In genomic region chr12:53726946-53727309, GRCh38 we compare ENCODE assay signal across 8 cellular contexts. TPM values are rescaled to one million over a fixed set of nuclear protein-coding genes. Genes with fewer than 3 reads are reported as not detected.
A peak's percentile ranks its signal among the peaks of the same experiment; 100 is the strongest.
DNase-seq lines count a peak whose midpoint lies in the region; ATAC-seq and TF ChIP-seq lines count a peak whose summit lies in the region.

No MANE protein-coding gene starts in this region.

- H3K27me3 ChIP-seq in BE2C (no peaks in the 10 kb centered on the region), liver (ENCODE audit: control insufficient read depth in 4 of 4, insufficient read depth in 4 of 4, low read length in 3 of 4) (no peaks in the 10 kb centered on the region), transverse colon (no peaks in the 10 kb centered on the region)

- no peaks in the 10 kb centered on the region for H3K36me3 ChIP-seq in BE2C
- H3K36me3 ChIP-seq in liver (ENCODE audit: control insufficient read depth in 4 of 4, insufficient read depth in 3 of 4, low read depth in 1 of 4, low read length in 3 of 4) = peaks cover 4 to 29% (median 22%) of the 10 kb centered on the region in 4 donors
- peaks cover 0 to 25% (median under 1%) of the 10 kb centered on the region in 4 donors for H3K36me3 ChIP-seq in transverse colon

- no peaks in the 10 kb centered on the region for H3K9me3 ChIP-seq in BE2C
- no peaks in the 10 kb centered on the region for H3K9me3 ChIP-seq in liver (ENCODE audit: control insufficient read depth in 4 of 4, low read length in 3 of 4)
- H3K9me3 ChIP-seq in transverse colon = no peaks in the 10 kb centered on the region

- no peaks in the 10 kb centered on the region for H3K4me1 ChIP-seq in BE2C
- H3K4me1 ChIP-seq in liver (ENCODE audit: control insufficient read depth in 4 of 4, insufficient read depth in 4 of 4, low read length in 3 of 4) = peaks cover 3 to 17% (median 9%) of the 10 kb centered on the region in 4 donors
- peaks cover 10 to 20% (median 17%) of the 10 kb centered on the region in 4 donors for H3K4me1 ChIP-seq in transverse colon

- intact Hi-C loops in transverse colon (cut with DNase I; ENCODE audit: low total_unique reads) = no loop called here

- TF ChIP-seq POLR2A in transverse colon (IDR thresholded peaks at IDR 0.05) = no peak

- in situ Hi-C loops in astrocyte of the spinal cord (cut with HindIII; ENCODE audit: low sequenced_read_pairs) (no loop called here), transverse colon (cut with MboI; ENCODE audit: low pct_ligation_motif_present in 1 of 4, low pct_unique_long_range_greater_than_20kb in 1 of 4, low sequenced_read_pairs in 3 of 4) (no loop called here)

- peak; percentile 2 for ATAC-seq in HG03439 (IDR thresholded peaks at IDR 0.05; ENCODE audit: unreplicated experiment)

- 2% methylated on average over 15 of the region's 15 CpGs for WGBS in liver
- 0 to 3% methylated on average over 3 to 15 of the region's 15 CpGs for WGBS in transverse colon (ENCODE audit: low coverage in 1 of 2), 2 donors

- H3K27ac ChIP-seq in liver (ENCODE audit: low read depth in 1 of 2, low read length in 2 of 2) (peak overlapping the region; percentile 17 to 20), transverse colon (peak overlapping the region; percentile 75 to 83 (median 79))

- H3K4me3 ChIP-seq in BE2C (ENCODE audit: low read depth, low read length) (peak overlapping the region; percentile 85), astrocyte of the spinal cord (ENCODE audit: low read depth, low read length) (peak overlapping the region; percentile 87), liver (ENCODE audit: low read depth in 1 of 3, low read length in 3 of 3) (peak overlapping the region; percentile 62 to 74 (median 67)), transverse colon (peak overlapping the region; percentile 54 to 93 (median 88))

- peak overlapping the region; percentile 58 to 79 for H3K9ac ChIP-seq in liver (ENCODE audit: low read depth in 1 of 2, low read length in 2 of 2)

- DNase-seq in BE2C (no peak), astrocyte of the spinal cord (ENCODE audit: low read depth, low spot score) (peak; percentile 36), transverse colon (peak; percentile 13), iPS-NIHi11 (ENCODE audit: low spot score) (no peak), AG08396 (ENCODE audit: low spot score) (no peak), SKM-1 treated with dmso at 0.1 percent for 144 hours (lab: John Stamatoyannopoulos, UW; ENCODE audit: unreplicated experiment) (no peak)

- TF ChIP-seq RAD21 in liver (IDR thresholded peaks at IDR 0.05) = no peak

- no peak for TF ChIP-seq EP300 in transverse colon (IDR thresholded peaks at IDR 0.05; ENCODE audit: low read depth)

- TF ChIP-seq CTCF in BE2C (IDR thresholded peaks at IDR 0.05; ENCODE audit: low read depth, low read length) (no peak), astrocyte of the spinal cord (IDR thresholded peaks at IDR 0.05; ENCODE audit: low read depth, low read length) (no peak), liver (IDR thresholded peaks at IDR 0.05; ENCODE audit: low read depth, low read length, missing input control) (no peak), transverse colon (IDR thresholded peaks at IDR 0.05) (no peak)

TF ChIP-seq in liver, 16 proteins besides CTCF, POLR2A, EP300 and RAD21:
- TF ChIP-seq MAX (IDR thresholded peaks at IDR 0.05) (no peak), EGR1 (IDR thresholded peaks at IDR 0.05; ENCODE audit: low read depth in 2 of 2) (no peak), YY1 (IDR thresholded peaks at IDR 0.05) (no peak), FOXA1 (IDR thresholded peaks at IDR 0.05) (no peak)
TF ChIP-seq in liver: peak in this region for 0.

RNA-seq across cellular contexts. Expression of gene CALCOCO1, which starts 0.3 kb away (rescaled TPM):
- 13.1 TPM for polyA plus RNA-seq in BE2C (2012; ENCODE audit: insufficient read depth, insufficient read length, low read depth)
- total RNA-seq in liver (10 to 100 TPM; 61.2 to 67.4 TPM), transverse colon (100 to 1,000 TPM; 118 to 186 (median 168) TPM)
- 10 to 100 TPM; 24.4 to 25.2 TPM for polyA plus RNA-seq in liver

RNA-seq across cellular contexts. Expression of gene CISTR, which starts 24.9 kb away (rescaled TPM):
- polyA plus RNA-seq in BE2C (2012; ENCODE audit: insufficient read depth, insufficient read length, low read depth) = not detected
- total RNA-seq in liver (not detected), transverse colon (not detected)
- not detected for polyA plus RNA-seq in liver

RNA-seq across cellular contexts. Expression of gene ATP5MC2, which starts 51.0 kb away (rescaled TPM):
- polyA plus RNA-seq in BE2C (2012; ENCODE audit: insufficient read depth, insufficient read length, low read depth) = 529 TPM
- total RNA-seq in liver (100 to 1,000 TPM in 1 of 2 donors, 10 to 100 TPM in 1; 57.0 to 110 TPM), transverse colon (100 to 1,000 TPM; 248 to 394 (median 337) TPM)
- polyA plus RNA-seq in liver = 100 to 1,000 TPM; 231 to 294 TPM

Comparison
In these comparisons a context has a peak if more than half of its experiments do, and no peak if none do; other contexts are left out.
1. DNase-seq: peak in astrocyte of the spinal cord (single experiment) and transverse colon (single experiment); none in BE2C (single experiment), iPS-NIHi11 (single experiment), AG08396 (single experiment) and SKM-1 treated with dmso at 0.1 percent for 144 hours (single experiment).
2. Peak in every context shown above with its lines, with median percentiles within 50 percentile points of each other: H3K4me3 ChIP-seq.